ENCODE assay signal across 2 cellular contexts in the genomic region with DNA sequence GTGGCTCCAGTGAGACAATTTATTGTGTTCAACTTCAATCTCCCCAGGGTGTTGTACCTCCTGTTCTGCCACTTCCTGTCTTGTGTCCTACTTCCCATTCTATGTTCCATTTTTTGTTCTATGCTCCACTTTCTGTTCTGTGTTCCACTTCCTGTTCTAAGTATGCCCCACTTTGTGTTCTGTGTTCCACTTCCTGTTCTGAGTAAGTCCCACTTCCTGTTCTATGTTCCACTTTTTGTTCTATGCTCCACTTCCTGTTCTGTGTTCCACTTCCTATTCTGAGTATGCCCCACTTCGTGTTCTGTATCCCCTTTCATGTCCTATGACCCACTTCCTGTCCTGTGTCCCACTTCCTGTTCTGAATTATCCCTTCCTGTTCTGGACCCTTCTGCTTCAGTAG.
TF ChIP-seq lines count a peak whose summit lies in the region.

No MANE protein-coding gene starts in this region.

TF ChIP-seq in GM12878, 131 proteins besides CTCF, POLR2A, EP300 and RAD21:
- no peak for TF ChIP-seq ASH2L (IDR thresholded peaks at IDR 0.05; ENCODE audit: borderline replicate concordance, low read depth)
- TF ChIP-seq IKZF1 (conservative IDR thresholded peaks at IDR 0.05) = 0 out of 2 replicates have a peak, but pooled peaks have one; percentile 25
- no peak for TF ChIP-seq DPF2 (IDR thresholded peaks at IDR 0.05)
- no peak for TF ChIP-seq RELA (IDR thresholded peaks at IDR 0.05; ENCODE audit: borderline replicate concordance, partially characterized antibody)
- TF ChIP-seq ETV6 (conservative IDR thresholded peaks at IDR 0.05 in 1 of 2, IDR thresholded peaks at IDR 0.05 in 1 of 2; ENCODE audit: borderline replicate concordance in 1 of 2, low read depth in 1 of 2) = peak in 1 of 2 experiments; percentile 39; a peak in 2 of 4 replicates

TF ChIP-seq in WTC11, 78 proteins besides CTCF, POLR2A, EP300 and RAD21:
- TF ChIP-seq RELA (CRISPR knock-in tag; IDR thresholded peaks at IDR 0.05; ENCODE audit: borderline replicate concordance) = no peak
- TF ChIP-seq, protein P1, sequence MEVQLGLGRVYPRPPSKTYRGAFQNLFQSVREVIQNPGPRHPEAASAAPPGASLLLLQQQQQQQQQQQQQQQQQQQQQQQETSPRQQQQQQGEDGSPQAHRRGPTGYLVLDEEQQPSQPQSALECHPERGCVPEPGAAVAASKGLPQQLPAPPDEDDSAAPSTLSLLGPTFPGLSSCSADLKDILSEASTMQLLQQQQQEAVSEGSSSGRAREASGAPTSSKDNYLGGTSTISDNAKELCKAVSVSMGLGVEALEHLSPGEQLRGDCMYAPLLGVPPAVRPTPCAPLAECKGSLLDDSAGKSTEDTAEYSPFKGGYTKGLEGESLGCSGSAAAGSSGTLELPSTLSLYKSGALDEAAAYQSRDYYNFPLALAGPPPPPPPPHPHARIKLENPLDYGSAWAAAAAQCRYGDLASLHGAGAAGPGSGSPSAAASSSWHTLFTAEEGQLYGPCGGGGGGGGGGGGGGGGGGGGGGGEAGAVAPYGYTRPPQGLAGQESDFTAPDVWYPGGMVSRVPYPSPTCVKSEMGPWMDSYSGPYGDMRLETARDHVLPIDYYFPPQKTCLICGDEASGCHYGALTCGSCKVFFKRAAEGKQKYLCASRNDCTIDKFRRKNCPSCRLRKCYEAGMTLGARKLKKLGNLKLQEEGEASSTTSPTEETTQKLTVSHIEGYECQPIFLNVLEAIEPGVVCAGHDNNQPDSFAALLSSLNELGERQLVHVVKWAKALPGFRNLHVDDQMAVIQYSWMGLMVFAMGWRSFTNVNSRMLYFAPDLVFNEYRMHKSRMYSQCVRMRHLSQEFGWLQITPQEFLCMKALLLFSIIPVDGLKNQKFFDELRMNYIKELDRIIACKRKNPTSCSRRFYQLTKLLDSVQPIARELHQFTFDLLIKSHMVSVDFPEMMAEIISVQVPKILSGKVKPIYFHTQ (CRISPR knock-in tag; IDR thresholded peaks at IDR 0.05) = no peak
TF ChIP-seq in WTC11: peak in this region for 0.
